Comparison of ENCODE assay signal across 21 cellular contexts in the genomic region with DNA sequence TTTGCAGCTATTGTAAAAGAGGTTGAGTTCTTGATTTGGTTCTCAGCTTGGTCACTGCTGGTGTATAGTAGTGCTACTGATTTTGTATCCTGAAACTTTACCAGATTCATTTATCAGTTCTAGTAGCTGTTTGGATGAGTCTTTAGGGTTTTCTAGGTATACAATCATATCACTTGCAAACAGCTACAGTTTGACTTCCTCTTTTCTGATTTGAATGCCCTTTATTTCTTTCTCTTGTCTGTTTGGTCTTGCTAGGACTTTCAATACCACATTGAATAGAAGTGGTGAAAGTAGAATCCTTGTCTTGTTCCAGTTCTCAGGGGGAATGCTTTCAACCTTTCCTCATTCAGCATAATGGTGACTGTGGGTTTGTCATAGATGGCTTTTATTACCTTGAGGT.
"Had no signal": no experiment of that assay in that cellular context is flagged by ENCODE, and none has a peak within 500 bp of the region (broad histone marks: within the 10 kb centered on the region; RNA-seq: fewer than 3 reads in every experiment).

No MANE protein-coding gene starts in this region.

- FAIRE-seq: HTR-8/SVneo had no signal

- DNase-seq: Karpas-422, KG1, MG63, NCI-H1092, NCI-H1105 treated with DMSO at 0.1 percent for 48 hours, NCI-H1436, NCI-H187, NCI-H2029, NCI-H2081 treated with DMSO at 0.1 percent for 48 hours, NCI-H2171, NCI-H226, NCI-H446, NCI-H510A, NCI-H524 treated with DMSO at 0.1 percent for 48 hours, NCI-H69, NCI-H774, PC-9, Peyer's patch, SHP77 treated with DMSO at 0.1 percent for 48 hours, SJCRH30 had no signal
